Comparison of ENCODE assay signal across 10 cellular contexts in genomic region chr7:27187702-27188665, GRCh38. TPM values are rescaled to one million over a fixed set of nuclear protein-coding genes. Genes with fewer than 3 reads are reported as not detected.
DNase-seq lines count a peak whose midpoint lies in the region; ATAC-seq and TF ChIP-seq lines count a peak whose summit lies in the region.
"Had no signal": no experiment of that assay in that cellular context is flagged by ENCODE, and none has a peak within 500 bp of the region (broad histone marks: within the 10 kb centered on the region; RNA-seq: fewer than 3 reads in every experiment).

No MANE protein-coding gene starts in this region.

- peaks cover 0 to 7% (median 0%) of the 10 kb centered on the region in 5 donors for H3K9me3 Mint-ChIP-seq in CD8-positive, alpha-beta memory T cell
- H3K9me3 Mint-ChIP-seq in endothelial cell (ENCODE audit: unreplicated experiment), result no peaks in the 10 kb centered on the region

- H2AFZ ChIP-seq in osteoblast (ENCODE audit: low read length), result peak overlapping the region; percentile 53

- H3K4me3 ChIP-seq in CD8-positive, alpha-beta memory T cell (ENCODE audit: low read length), result peak overlapping the region; percentile 52
- peak overlapping the region; percentile 92 for H3K4me3 ChIP-seq in osteoblast (ENCODE audit: insufficient read depth, low read length)

- CTCF ChIA-PET in CD8-positive, alpha-beta memory T cell (lab: Charles Lee), result interaction anchor here (0.9 to 1.7 kb wide), 8 partner anchors 8 to 31 kb away, joined by 3 to 15 read pairs (median 4); partner anchors contain the start of gene HOXA7

- peak overlapping the region in 2 of 8 donors; percentile 50 to 60 for H3K27ac Mint-ChIP-seq in CD8-positive, alpha-beta memory T cell
- no peak overlapping the region for H3K27ac Mint-ChIP-seq in endothelial cell (ENCODE audit: unreplicated experiment)

- no peak overlapping the region for H3K27ac ChIP-seq in CD8-positive, alpha-beta memory T cell (ENCODE audit: low read depth, low read length)
- H3K27ac ChIP-seq in osteoblast (ENCODE audit: low read depth, low read length) (peak overlapping the region; percentile 95), caudate nucleus (ENCODE audit: low read depth, low read length) (no peak overlapping the region)
- H3K27ac ChIP-seq: testis had no signal

- H4K20me1 ChIP-seq in osteoblast (ENCODE audit: insufficient read depth, low read length), result no peaks in the 10 kb centered on the region

- H3K4me1 Mint-ChIP-seq in CD8-positive, alpha-beta memory T cell, result peaks cover 58 to 69% (median 59%) of the 10 kb centered on the region in 3 donors
- peaks cover 46% of the 10 kb centered on the region for H3K4me1 Mint-ChIP-seq in endothelial cell (ENCODE audit: unreplicated experiment)

- POLR2A ChIA-PET in CD8-positive, alpha-beta memory T cell (lab: Charles Lee), result interaction anchor here (1.5 kb wide), 1 partner anchor 8 kb away, joined by 3 read pairs; no protein-coding TSS in a partner anchor

- DNase-seq in CD8-positive, alpha-beta memory T cell, result peak in 1 of 5 donors; percentile 33
- DNase-seq in NCI-H69 (lab: John Stamatoyannopoulos, UW) (peak; percentile 57), endothelial cell (ENCODE audit: low spot score) (no peak), osteoblast (ENCODE audit: insufficient read length, low spot score, missing footprints) (peak; percentile 94), epidermal melanocyte (ENCODE audit: insufficient read length, low spot score) (no peak), caudate nucleus (lab: John Stamatoyannopoulos, UW) (no peak)
- DNase-seq: testis had no signal

- no peak for ATAC-seq in GM18870 (IDR thresholded peaks at IDR 0.05; ENCODE audit: unreplicated experiment)
- ATAC-seq in HG03097 (IDR thresholded peaks at IDR 0.05; ENCODE audit: low FRiP score, unreplicated experiment), result no peak

- H3K36me3 ChIP-seq in CD8-positive, alpha-beta memory T cell (ENCODE audit: insufficient read depth, low read length), result no peaks in the 10 kb centered on the region
- no peaks in the 10 kb centered on the region for H3K36me3 ChIP-seq in osteoblast (ENCODE audit: insufficient read depth, low read length)

- peaks cover 62% of the 10 kb centered on the region for H3K4me1 ChIP-seq in CD8-positive, alpha-beta memory T cell (ENCODE audit: insufficient read depth, low read length)
- H3K4me1 ChIP-seq in osteoblast (ENCODE audit: insufficient read depth, low read length), result peaks cover 53% of the 10 kb centered on the region

- H3K27me3 Mint-ChIP-seq in CD8-positive, alpha-beta memory T cell, result peaks cover 90 to 94% of the 10 kb centered on the region in 2 donors
- H3K27me3 Mint-ChIP-seq in endothelial cell (ENCODE audit: unreplicated experiment), result peaks cover 55% of the 10 kb centered on the region

- no peaks in the 10 kb centered on the region for H3K9me3 ChIP-seq in CD8-positive, alpha-beta memory T cell (ENCODE audit: low read length)
- no peaks in the 10 kb centered on the region for H3K9me3 ChIP-seq in osteoblast (ENCODE audit: low read depth, low read length)
- H3K9me3 ChIP-seq: testis had no signal

- H3K4me3 Mint-ChIP-seq in CD8-positive, alpha-beta memory T cell, result peak overlapping the region; percentile 61 to 89 (median 74)
- peak overlapping the region; percentile 81 for H3K4me3 Mint-ChIP-seq in endothelial cell (ENCODE audit: unreplicated experiment)

- H3K4me2 ChIP-seq in osteoblast (ENCODE audit: insufficient read depth, low read length), result peak overlapping the region; percentile 96

- H3K79me2 ChIP-seq in osteoblast (ENCODE audit: insufficient read depth, low read length), result peaks cover 96% of the 10 kb centered on the region

- TF ChIP-seq CTCF in endothelial cell (IDR thresholded peaks at IDR 0.05; ENCODE audit: unreplicated experiment), result no peak
- no peak for TF ChIP-seq CTCF in osteoblast (IDR thresholded peaks at IDR 0.05; ENCODE audit: extremely low read depth, low read depth, low read length)

- H3K27me3 ChIP-seq in CD8-positive, alpha-beta memory T cell (ENCODE audit: insufficient read depth, low read length, poor library complexity, severe bottlenecking), result peaks cover 91% of the 10 kb centered on the region
- H3K27me3 ChIP-seq in osteoblast (ENCODE audit: insufficient read depth, low read length), result no peaks in the 10 kb centered on the region

- no peaks in the 10 kb centered on the region for H3K36me3 Mint-ChIP-seq in CD8-positive, alpha-beta memory T cell
- H3K36me3 Mint-ChIP-seq in endothelial cell (ENCODE audit: low read depth, unreplicated experiment), result peaks cover 6% of the 10 kb centered on the region

RNA-seq across cellular contexts. Expression of gene HOXA11, which starts 3.0 kb away (rescaled TPM):
- not detected for total RNA-seq in CD8-positive, alpha-beta memory T cell
- polyA plus RNA-seq in CD8-positive, alpha-beta memory T cell, result not detected
- total RNA-seq in endothelial cell (ENCODE audit: unreplicated experiment), result not detected
- total RNA-seq in osteoblast, result 14.4 and 15.2 TPM in 2 replicates
- total RNA-seq: mucosa of gallbladder had no signal

RNA-seq across cellular contexts. Expression of gene HOXA13, which starts 11.9 kb away (rescaled TPM):
- not detected for total RNA-seq in CD8-positive, alpha-beta memory T cell
- not detected for polyA plus RNA-seq in CD8-positive, alpha-beta memory T cell
- total RNA-seq in endothelial cell (ENCODE audit: unreplicated experiment) (not detected), osteoblast (6.2 and 8.0 TPM in 2 replicates)
- total RNA-seq: testis had no signal

RNA-seq across cellular contexts. Expression of gene HOXA10, which starts 13.9 kb away (rescaled TPM):
- total RNA-seq in CD8-positive, alpha-beta memory T cell, result not detected
- polyA plus RNA-seq in CD8-positive, alpha-beta memory T cell, result 0.09 TPM
- total RNA-seq in endothelial cell (ENCODE audit: unreplicated experiment), result not detected
- 32.1 and 43.1 TPM in 2 replicates for total RNA-seq in osteoblast

RNA-seq across cellular contexts. Expression of gene HOXA9, which starts 22.6 kb away (rescaled TPM):
- not detected for total RNA-seq in CD8-positive, alpha-beta memory T cell
- not detected for polyA plus RNA-seq in CD8-positive, alpha-beta memory T cell
- total RNA-seq in endothelial cell (ENCODE audit: unreplicated experiment) (0.80 TPM), osteoblast (15.3 and 19.5 TPM in 2 replicates)

RNA-seq across cellular contexts. Expression of gene HOXA7, which starts 31.5 kb away (rescaled TPM):
- not detected for total RNA-seq in CD8-positive, alpha-beta memory T cell
- polyA plus RNA-seq in CD8-positive, alpha-beta memory T cell, result not detected
- total RNA-seq in endothelial cell (ENCODE audit: unreplicated experiment), result not detected
- total RNA-seq in osteoblast, result 3.6 and 4.4 TPM in 2 replicates
- total RNA-seq: mucosa of gallbladder had no signal

Comparison
In these comparisons a context has a peak if more than half of its experiments do, and no peak if none do; other contexts are left out.
1. DNase-seq: peak in NCI-H69 (single experiment) and osteoblast (single experiment); none in endothelial cell (single experiment), epidermal melanocyte (single experiment) and caudate nucleus (0 of 61).
2. RNA of gene HOXA11, which starts 3.0 kb away (total RNA-seq): 14.4 to 15.2 TPM in osteoblast; not detected in CD8-positive, alpha-beta memory T cell and not detected in endothelial cell (single experiment); every median in the first group is over 10 times any median in the second.
3. RNA of gene HOXA10, which starts 13.9 kb away (total RNA-seq): 32.1 to 43.1 TPM in osteoblast; not detected in endothelial cell (single experiment) and not detected in CD8-positive, alpha-beta memory T cell; every median in the first group is over 10 times any median in the second.